In genomic region chr9:83514767-83515166, GRCh38 we compare ENCODE assay signal across 26 cellular contexts. TPM values are rescaled to one million over a fixed set of nuclear protein-coding genes. Genes with fewer than 3 reads are reported as not detected.
DNase-seq lines count a peak whose midpoint lies in the region; ATAC-seq, FAIRE-seq and TF ChIP-seq lines count a peak whose summit lies in the region.
"Had no signal": no experiment of that assay in that cellular context is flagged by ENCODE, and none has a peak within 500 bp of the region (broad histone marks: within the 10 kb centered on the region; RNA-seq: fewer than 3 reads in every experiment).

No MANE protein-coding gene starts in this region.

- H3K9me3 ChIP-seq in HepG2 (ENCODE audit: low read length) = no peaks in the 10 kb centered on the region
- no peaks in the 10 kb centered on the region for H3K9me3 ChIP-seq in right lobe of liver
- no peaks in the 10 kb centered on the region for H3K9me3 ChIP-seq in neural progenitor cell (ENCODE audit: low read depth)
- H3K9me3 ChIP-seq: BLaER1 had no signal

- in situ Hi-C loops in HepG2 (cut with HindIII; ENCODE audit: extremely low pct_ligation_motif_present, low pct_unique_long_range_greater_than_20kb) = no loop called here

- CTCF ChIA-PET in HepG2 (lab: Yijun Ruan, JAX; ENCODE audit: low intra/inter-chr PET ratio, low total read pairs) = no interaction called here

- H3K27me3 ChIP-seq in HepG2 (ENCODE audit: control insufficient read depth in 1 of 2, insufficient read depth in 2 of 2, low read length in 2 of 2) (no peaks in the 10 kb centered on the region), right lobe of liver (no peaks in the 10 kb centered on the region), neural progenitor cell (no peaks in the 10 kb centered on the region), dorsolateral prefrontal cortex (no peaks in the 10 kb centered on the region)
- H3K27me3 ChIP-seq: BE2C, BLaER1 had no signal

- H3K4me3 Mint-ChIP-seq in neural progenitor cell = no peak overlapping the region
- H3K4me3 Mint-ChIP-seq: CD14-positive monocyte; CD4-positive, alpha-beta memory T cell; CD4-positive, CD25-positive, alpha-beta regulatory T cell; CD8-positive, alpha-beta memory T cell had no signal

- H3K4me1 ChIP-seq in HepG2 (ENCODE audit: insufficient read depth, low read length) (peaks cover 40% of the 10 kb centered on the region), right lobe of liver (peaks cover 0 to 5% (median 0%) of the 10 kb centered on the region in 4 donors), neural progenitor cell (peaks cover 13% of the 10 kb centered on the region)
- H3K4me1 ChIP-seq: BE2C had no signal

- H3K27ac Mint-ChIP-seq in neural progenitor cell = peak overlapping the region; percentile 3
- H3K27ac Mint-ChIP-seq: CD4-positive, CD25-positive, alpha-beta regulatory T cell; CD8-positive, alpha-beta memory T cell had no signal

- H3K27me3 Mint-ChIP-seq in neural progenitor cell (ENCODE audit: insufficient read depth, low read depth) = peaks cover under 1% of the 10 kb centered on the region

- no peak overlapping the region for H2AFZ ChIP-seq in HepG2 (ENCODE audit: low read length)
- no peak overlapping the region for H2AFZ ChIP-seq in neural progenitor cell (replicated peaks)

- H3K4me1 Mint-ChIP-seq in neural progenitor cell = peaks cover 6% of the 10 kb centered on the region
- H3K4me1 Mint-ChIP-seq: CD4-positive, alpha-beta memory T cell; CD4-positive, CD25-positive, alpha-beta regulatory T cell; CD8-positive, alpha-beta memory T cell had no signal

- peaks cover 24% of the 10 kb centered on the region for H3K9me3 Mint-ChIP-seq in neural progenitor cell

- H3K79me2 ChIP-seq in HepG2 (ENCODE audit: insufficient read depth, low read length) (peaks cover 12% of the 10 kb centered on the region), neural progenitor cell (ENCODE audit: low read depth) (no peaks in the 10 kb centered on the region)

- H3K4me3 ChIP-seq in HepG2 (replicated peaks in 1 of 3; ENCODE audit: insufficient read depth in 1 of 3, low read depth in 2 of 3, low read length in 3 of 3) (no peak overlapping the region), right lobe of liver (no peak overlapping the region), neural progenitor cell (no peak overlapping the region), dorsolateral prefrontal cortex (no peak overlapping the region)
- H3K4me3 ChIP-seq: BLaER1, GM12878 had no signal

- POLR2A ChIA-PET in HepG2 (lab: Yijun Ruan, JAX) = no interaction called here

- no peak for TF ChIP-seq RAD21 in HepG2 (CRISPR knock-in tag; IDR thresholded peaks at IDR 0.05)

- H3K4me2 ChIP-seq in HepG2 (ENCODE audit: low read depth, low read length) = peak overlapping the region; percentile 50; the same call in 1 of the 2 replicates
- H3K4me2 ChIP-seq in neural progenitor cell = no peak overlapping the region
- H3K4me2 ChIP-seq: BLaER1 had no signal

- H3K27ac ChIP-seq in HepG2 (ENCODE audit: extremely low read length, insufficient read depth, low read length) = peak overlapping the region; percentile 2
- H3K27ac ChIP-seq in right lobe of liver = no peak overlapping the region
- no peak overlapping the region for H3K27ac ChIP-seq in neural progenitor cell
- no peak overlapping the region for H3K27ac ChIP-seq in dorsolateral prefrontal cortex
- H3K27ac ChIP-seq: 22Rv1, BLaER1 had no signal

- H3K9ac ChIP-seq in HepG2 (ENCODE audit: insufficient read depth, low read depth, low read length) = no peak overlapping the region
- no peak overlapping the region for H3K9ac ChIP-seq in neural progenitor cell
- H3K9ac ChIP-seq: BLaER1 had no signal

- FAIRE-seq in HepG2 (lab: Jason Lieb, UNC) = no peak
- FAIRE-seq: GM12878, GM12892, GM18507 had no signal

- no peaks in the 10 kb centered on the region for H3F3A ChIP-seq in neural progenitor cell (ENCODE audit: low read depth)

- no peak for TF ChIP-seq CTCF in HepG2 (CRISPR knock-in tag; IDR thresholded peaks at IDR 0.05)
- TF ChIP-seq CTCF in right lobe of liver (IDR thresholded peaks at IDR 0.05) = no peak
- TF ChIP-seq CTCF in neural progenitor cell (IDR thresholded peaks at IDR 0.05) = no peak
- no peak for TF ChIP-seq CTCF in dorsolateral prefrontal cortex (IDR thresholded peaks at IDR 0.05 in 54 of 56, conservative IDR thresholded peaks at IDR 0.05 in 2 of 56; ENCODE audit: low read depth in 1 of 56, partially characterized antibody in 56 of 56)

- no peak for ATAC-seq in HepG2
- ATAC-seq in right lobe of liver = no peak
- ATAC-seq in SK-N-SH treated with all-trans-retinoic acid at 6 μM for 48 hours = no peak
- ATAC-seq: GM12878 had no signal

- 25% methylated on average over 2 of the region's 2 CpGs for WGBS in HepG2 (ENCODE audit: low lambda C conversion rate)
- WGBS in right lobe of liver (ENCODE audit: insufficient coverage, low coverage, low lambda C conversion rate, missing lambda C conversion rate) = 38% methylated on average over 2 of the region's 2 CpGs

- TF ChIP-seq POLR2A in HepG2 (IDR thresholded peaks at IDR 0.05; ENCODE audit: insufficient read depth in 1 of 2, low read depth in 2 of 2, low read length in 2 of 2) = no peak
- no peak for TF ChIP-seq POLR2A in right lobe of liver (IDR thresholded peaks at IDR 0.05)

- no peak for DNase-seq in HepG2 (ENCODE audit: low spot score)
- no peak for DNase-seq in right lobe of liver
- DNase-seq in neural progenitor cell (ENCODE audit: low spot score) = no peak
- no peak for DNase-seq in dorsolateral prefrontal cortex
- DNase-seq: ACHN; BE2C; C1 segment of cervical spinal cord; CD4-positive, alpha-beta memory T cell; CD4-positive, CD25-positive, alpha-beta regulatory T cell; CD8-positive, alpha-beta memory T cell; COR-L47; DMS 273 treated with DMSO at 0.1 percent for 48 hours; DMS153; DMS53; DMS79; DND-41; EL; GDM1 had no signal

- TF ChIP-seq EP300 in HepG2 (IDR thresholded peaks at IDR 0.05; ENCODE audit: low read depth in 2 of 2, low read length in 2 of 2) (no peak), HepG2 (CRISPR knock-in tag; IDR thresholded peaks at IDR 0.05; ENCODE audit: borderline replicate concordance) (no peak)

- H4K20me1 ChIP-seq in HepG2 (ENCODE audit: insufficient read depth, low read length) (no peaks in the 10 kb centered on the region), neural progenitor cell (ENCODE audit: low read depth) (no peaks in the 10 kb centered on the region)
- H4K20me1 ChIP-seq: BLaER1 had no signal

- peaks cover 4% of the 10 kb centered on the region for H3K36me3 Mint-ChIP-seq in neural progenitor cell
- H3K36me3 Mint-ChIP-seq: CD4-positive, CD25-positive, alpha-beta regulatory T cell had no signal

- H3K36me3 ChIP-seq in HepG2 (replicated peaks in 1 of 2; ENCODE audit: control insufficient read depth in 1 of 2, insufficient read depth in 2 of 2, low read length in 2 of 2) = no peaks in the 10 kb centered on the region
- no peaks in the 10 kb centered on the region for H3K36me3 ChIP-seq in right lobe of liver
- no peaks in the 10 kb centered on the region for H3K36me3 ChIP-seq in neural progenitor cell
- H3K36me3 ChIP-seq: BLaER1 had no signal

- BruUV-seq in HepG2 (replicated peaks; lab: Mats Ljungman, UMichigan) = no TSS peak

- intact Hi-C loops in HepG2 (cut with micrococcal nuclease; ENCODE audit: unreplicated experiment) (no loop called here), right lobe of liver (cut with DNase I) (no loop called here), dorsolateral prefrontal cortex (cut with DNase I) (no loop called here)

TF ChIP-seq in HepG2, 621 proteins besides CTCF, POLR2A, EP300 and RAD21 (continues in another document):
- TF ChIP-seq KLF12 (CRISPR knock-in tag; IDR thresholded peaks at IDR 0.05; ENCODE audit: borderline replicate concordance) = no peak

TF ChIP-seq in SK-N-SH treated with all-trans-retinoic acid at 6 μM for 48 hours, 23 proteins besides CTCF, POLR2A, EP300 and RAD21:
- TF ChIP-seq, protein P1, sequence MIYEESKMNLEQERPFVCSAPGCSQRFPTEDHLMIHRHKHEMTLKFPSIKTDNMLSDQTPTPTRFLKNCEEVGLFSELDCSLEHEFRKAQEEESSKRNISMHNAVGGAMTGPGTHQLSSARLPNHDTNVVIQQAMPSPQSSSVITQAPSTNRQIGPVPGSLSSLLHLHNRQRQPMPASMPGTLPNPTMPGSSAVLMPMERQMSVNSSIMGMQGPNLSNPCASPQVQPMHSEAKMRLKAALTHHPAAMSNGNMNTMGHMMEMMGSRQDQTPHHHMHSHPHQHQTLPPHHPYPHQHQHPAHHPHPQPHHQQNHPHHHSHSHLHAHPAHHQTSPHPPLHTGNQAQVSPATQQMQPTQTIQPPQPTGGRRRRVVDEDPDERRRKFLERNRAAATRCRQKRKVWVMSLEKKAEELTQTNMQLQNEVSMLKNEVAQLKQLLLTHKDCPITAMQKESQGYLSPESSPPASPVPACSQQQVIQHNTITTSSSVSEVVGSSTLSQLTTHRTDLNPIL (CRISPR knock-in tag; IDR thresholded peaks at IDR 0.05; ENCODE audit: low read depth) = no peak
- TF ChIP-seq OSR1 (CRISPR knock-in tag; IDR thresholded peaks at IDR 0.05) = no peak
- TF ChIP-seq ZFP3 (CRISPR knock-in tag; IDR thresholded peaks at IDR 0.05) = no peak
- TF ChIP-seq ZNF8 (CRISPR knock-in tag; IDR thresholded peaks at IDR 0.05) = no peak

RNA-seq across cellular contexts. Expression of gene FRMD3, which starts 23.4 kb away (rescaled TPM):
- total RNA-seq in HepG2 (2016; rRNA removed; fragmentation: Illumina TruSeq; extraction: Trizol) = 7.7 and 9.6 TPM in 2 replicates
- 0.71 and 1.1 TPM in 2 replicates for total RNA-seq in HepG2 (2016; cell fraction: cytosol; rRNA removed; fragmentation: Illumina TruSeq; extraction: Trizol; ENCODE audit: low read depth)
- 7.1 and 8.1 TPM in 2 replicates for total RNA-seq in HepG2 (2016; cell fraction: insoluble cytoplasmic fraction; rRNA removed; fragmentation: Illumina TruSeq; extraction: Trizol)
- total RNA-seq in HepG2 (2016; cell fraction: membrane; rRNA removed; fragmentation: Illumina TruSeq; extraction: Trizol) = 3.0 and 3.5 TPM in 2 replicates
- total RNA-seq in HepG2 (2016; cell fraction: nucleus; rRNA removed; fragmentation: Illumina TruSeq; extraction: Trizol) = 7.5 and 7.6 TPM in 2 replicates
- 1.9 and 3.2 TPM in 2 replicates for polyA plus RNA-seq in HepG2 (2011; rRNA removed)
- polyA plus RNA-seq in HepG2 (2011; cell fraction: cytosol; rRNA removed) = 2.4 and 3.0 TPM in 2 replicates
- 3.4 and 4.9 TPM in 2 replicates for polyA plus RNA-seq in HepG2 (2011; cell fraction: nucleus; rRNA removed)
- 4.6 and 5.1 TPM in 2 replicates for polyA plus RNA-seq in HepG2 (2012)
- polyA plus RNA-seq in HepG2 (2016; cell fraction: cytosol; fragmentation: Illumina TruSeq; extraction: Trizol; ENCODE audit: low read depth) = 0.31 and 0.44 TPM in 2 replicates
- polyA plus RNA-seq in HepG2 (2016; cell fraction: insoluble cytoplasmic fraction; fragmentation: Illumina TruSeq; extraction: Trizol; ENCODE audit: low read depth) = 6.5 and 6.9 TPM in 2 replicates
- polyA plus RNA-seq in HepG2 (2016; cell fraction: membrane; fragmentation: Illumina TruSeq; extraction: Trizol; ENCODE audit: low read depth) = 1.2 TPM in 2 replicates
- 6.1 and 6.6 TPM in 2 replicates for polyA plus RNA-seq in HepG2 (2016; cell fraction: nucleus; fragmentation: Illumina TruSeq; extraction: Trizol; ENCODE audit: insufficient read depth, low read depth)
- 9.7 and 14.0 TPM in 2 replicates for polyA minus RNA-seq in HepG2 (2011; rRNA and poly(A)+ RNA removed; ENCODE audit: low replicate concordance)
- 7.7 and 8.4 TPM in 2 replicates for polyA minus RNA-seq in HepG2 (2011; cell fraction: cytosol; rRNA and poly(A)+ RNA removed)
- 12.9 and 14.8 TPM in 2 replicates for polyA minus RNA-seq in HepG2 (2011; cell fraction: nucleus; rRNA and poly(A)+ RNA removed)
- under 1 TPM; 0.28 to 0.88 (median 0.34) TPM for total RNA-seq in right lobe of liver
- 1.8 and 1.9 TPM in 2 replicates for total RNA-seq in neural progenitor cell (ENCODE audit: low replicate concordance)
- 10 to 100 TPM in 77 of 120 experiments, 1 to 10 TPM in 43; 5.4 to 27.0 (median 10.8) TPM for total RNA-seq in dorsolateral prefrontal cortex
- total RNA-seq: G401 had no signal
